Comparison of ENCODE assay signal across 13 cellular contexts in genomic region chr10:114489521-114490310, GRCh38.
DNase-seq lines count a peak whose midpoint lies in the region; ATAC-seq and TF ChIP-seq lines count a peak whose summit lies in the region.
"Had no signal": no experiment of that assay in that cellular context is flagged by ENCODE, and none has a peak within 500 bp of the region (broad histone marks: within the 10 kb centered on the region; RNA-seq: fewer than 3 reads in every experiment).

No MANE protein-coding gene starts in this region.

- POLR2A ChIA-PET in Panc1 (lab: Charles Lee), result no interaction called here

- H3K4me1 ChIP-seq in heart left ventricle (peaks cover 7 to 90% (median 49%) of the 10 kb centered on the region in 12 donors), Panc1 (ENCODE audit: control insufficient read depth, insufficient read depth, low read length) (peaks cover 25% of the 10 kb centered on the region), gastrocnemius medialis (peaks cover 9 to 23% of the 10 kb centered on the region in 2 donors), left lung (peaks cover 0 to 4% of the 10 kb centered on the region in 2 donors)

- H3K9me3 ChIP-seq in heart left ventricle (no peaks in the 10 kb centered on the region), Panc1 (ENCODE audit: control insufficient read depth, insufficient read depth, low read depth, low read length) (no peaks in the 10 kb centered on the region), gastrocnemius medialis (no peaks in the 10 kb centered on the region), left lung (no peaks in the 10 kb centered on the region)
- H3K9me3 ChIP-seq: sigmoid colon had no signal

- TF ChIP-seq CTCF in heart left ventricle (IDR thresholded peaks at IDR 0.05) (no peak), Panc1 (IDR thresholded peaks at IDR 0.05) (no peak), gastrocnemius medialis (IDR thresholded peaks at IDR 0.05 in 4 of 5, conservative IDR thresholded peaks at IDR 0.05 in 1 of 5) (no peak), left lung (IDR thresholded peaks at IDR 0.05) (no peak)

- peaks cover 0 to 72% (median 39%) of the 10 kb centered on the region in 9 donors for H3K36me3 ChIP-seq in heart left ventricle
- peaks cover 9% of the 10 kb centered on the region; the same call in 1 of the 2 replicates for H3K36me3 ChIP-seq in Panc1 (ENCODE audit: control insufficient read depth, insufficient read depth, low read length)
- peaks cover 0 to 9% of the 10 kb centered on the region in 2 donors for H3K36me3 ChIP-seq in gastrocnemius medialis
- H3K36me3 ChIP-seq in left lung, result peaks cover 0 to 7% of the 10 kb centered on the region in 2 donors
- H3K36me3 ChIP-seq: sigmoid colon had no signal

- intact Hi-C loops in heart left ventricle (cut with DNase I) (loop anchor here in 2 of 10 donors (5.0 to 10.0 kb wide), 2 partner anchors 48 to 145 kb away; no protein-coding TSS in a partner anchor), Right ventricle myocardium inferior (cut with DNase I) (loop anchor here (5.0 kb wide), 1 partner anchor 53 kb away; no protein-coding TSS in a partner anchor), Panc1 (cut with micrococcal nuclease; ENCODE audit: unreplicated experiment) (no loop called here), gastrocnemius medialis (cut with DNase I; ENCODE audit: low total_unique reads) (no loop called here), left lung (cut with DNase I) (no loop called here)

- no TSS peak for BruUV-seq in Panc1 (replicated peaks; lab: Mats Ljungman, UMichigan)

- peak overlapping the region in 9 of 12 donors; percentile 6 to 80 (median 21) for H3K27ac ChIP-seq in heart left ventricle
- H3K27ac ChIP-seq in Panc1 (ENCODE audit: low read length), result peak overlapping the region; percentile 46; the same call in 1 of the 2 replicates
- peak overlapping the region in 3 of 4 donors; percentile 3 to 19 (median 7) for H3K27ac ChIP-seq in gastrocnemius medialis
- H3K27ac ChIP-seq in left lung, result no peak overlapping the region
- H3K27ac ChIP-seq: RWPE1, sigmoid colon had no signal

- in situ Hi-C loops in Panc1 (cut with HindIII; ENCODE audit: low pct_unique_long_range_greater_than_20kb, low sequenced_read_pairs) (no loop called here), gastrocnemius medialis (cut with MboI; ENCODE audit: low sequenced_read_pairs in 4 of 4) (no loop called here)

- WGBS in heart left ventricle, 4 donors, result 43 to 59% (median 51%) methylated on average over 14 of the region's 14 CpGs

- peak in 3 of 4 donors; percentile 27 to 41 (median 41) for ATAC-seq in heart left ventricle
- no peak for ATAC-seq in Right ventricle myocardium inferior
- ATAC-seq in Panc1, result peak; percentile 88
- no peak for ATAC-seq in gastrocnemius medialis
- no peak for ATAC-seq in GM21360 (IDR thresholded peaks at IDR 0.05; ENCODE audit: unreplicated experiment)
- no peak for ATAC-seq in left lung
- ATAC-seq: stimulated activated naive CD8-positive, alpha-beta T cell treated with anti-CD3 and anti-CD28 coated beads, Interleukin-15, amount 100 ng/mL, for 72 hours had no signal

- TF ChIP-seq POLR2A in heart left ventricle (IDR thresholded peaks at IDR 0.05), result no peak
- no peak for TF ChIP-seq POLR2A in gastrocnemius medialis (IDR thresholded peaks at IDR 0.05)

- DNase-seq in heart left ventricle (peak in 1 of 5 donors; percentile 34), Right ventricle myocardium inferior (ENCODE audit: missing footprints) (no peak), Panc1 (ENCODE audit: low read depth, low spot score) (no peak), islet precursor cell (peak; percentile 99), gastrocnemius medialis (no peak), left lung (no peak)
- no peak for DNase-seq in stimulated activated CD4-positive, alpha-beta T cell treated with anti-CD3 and anti-CD28 coated beads, Interleukin-4, amount 100 ng/mL, for 1 hour
- DNase-seq: NCI-H1092 treated with DMSO at 0.1 percent for 48 hours; NCI-H524; sigmoid colon; stimulated activated naive CD8-positive, alpha-beta T cell treated with anti-CD3 and anti-CD28 coated beads, Interleukin-15, amount 100 ng/mL, for 72 hours had no signal

- CTCF ChIA-PET in Panc1 (lab: Charles Lee), result interaction anchor here (1.0 kb wide), 1 partner anchor 183 kb away, joined by 5 read pairs; no protein-coding TSS in a partner anchor

- H3K4me3 ChIP-seq in heart left ventricle (no peak overlapping the region), Panc1 (ENCODE audit: low read depth in 2 of 2, low read length in 2 of 2) (no peak overlapping the region), gastrocnemius medialis (no peak overlapping the region), left lung (no peak overlapping the region)
- H3K4me3 ChIP-seq: sigmoid colon had no signal

- H3K27me3 ChIP-seq in heart left ventricle (no peaks in the 10 kb centered on the region), Panc1 (ENCODE audit: control insufficient read depth, insufficient read depth, low read length) (no peaks in the 10 kb centered on the region), gastrocnemius medialis (no peaks in the 10 kb centered on the region), left lung (no peaks in the 10 kb centered on the region)
- H3K27me3 ChIP-seq: sigmoid colon had no signal

Comparison
In these comparisons a context has a peak if more than half of its experiments do, and no peak if none do; other contexts are left out.
1. ATAC-seq: peak in heart left ventricle (3 of 4) and Panc1 (single experiment); none in Right ventricle myocardium inferior (single experiment), gastrocnemius medialis (0 of 2), GM21360 (single experiment) and left lung (single experiment).
2. H3K27ac ChIP-seq: peak in heart left ventricle (9 of 12), Panc1 (single experiment) and gastrocnemius medialis (3 of 4); none in left lung (0 of 2).